Comparison of ENCODE assay signal across 27 cellular contexts in the genomic region with DNA sequence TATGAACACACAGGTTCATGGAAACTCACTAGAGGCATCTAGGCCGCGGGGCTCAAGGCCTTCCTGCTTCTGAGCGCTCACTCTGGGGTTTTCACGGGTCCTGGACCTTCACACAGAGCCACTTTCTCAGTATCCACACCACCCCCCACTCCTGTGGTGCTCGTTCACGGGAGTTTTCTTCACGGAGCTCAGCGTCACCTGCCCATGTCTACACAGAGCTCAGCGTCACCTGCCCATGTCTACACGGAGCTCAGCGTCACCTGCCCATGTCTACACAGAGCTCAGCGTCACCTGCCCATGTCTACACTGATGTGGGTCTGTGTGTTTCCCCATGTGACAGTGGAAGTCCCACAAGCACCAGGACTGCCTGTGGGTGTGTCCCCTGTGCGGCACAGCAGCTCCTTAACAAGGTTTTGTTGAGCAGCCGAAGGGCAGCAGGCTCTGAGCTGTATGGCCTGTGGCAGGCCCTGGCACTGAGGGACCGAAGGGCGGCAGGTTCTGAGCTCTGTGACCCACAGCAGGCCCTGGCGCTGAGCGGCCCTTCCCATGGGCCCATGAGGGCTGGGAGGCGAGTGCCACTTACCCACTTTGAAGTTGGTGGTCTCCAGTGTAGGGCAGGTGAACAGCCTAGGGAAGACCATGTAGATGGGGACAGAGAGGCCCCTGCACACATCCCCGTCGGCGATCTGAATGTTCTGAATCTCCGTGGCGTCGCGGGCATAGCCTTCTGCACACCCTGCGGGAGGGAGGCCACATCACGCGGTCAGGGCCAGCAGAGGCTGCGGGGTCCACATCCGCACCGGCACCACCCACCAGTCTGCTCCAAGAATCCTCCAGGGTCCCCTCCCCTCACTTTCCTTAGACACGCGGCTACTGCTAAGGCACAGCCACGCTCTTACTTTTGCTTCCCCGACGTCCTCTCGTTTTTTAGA. TPM values are rescaled to one million over a fixed set of nuclear protein-coding genes. Genes with fewer than 3 reads are reported as not detected.
DNase-seq lines count a peak whose midpoint lies in the region; ATAC-seq, FAIRE-seq and TF ChIP-seq lines count a peak whose summit lies in the region.
"Had no signal": no experiment of that assay in that cellular context is flagged by ENCODE, and none has a peak within 500 bp of the region (broad histone marks: within the 10 kb centered on the region; RNA-seq: fewer than 3 reads in every experiment).

No MANE protein-coding gene starts in this region.

- ATAC-seq in GM23338: no peak
- ATAC-seq: esophagus mucosa, gastrocnemius medialis had no signal

- no peak overlapping the region for H3K4me3 Mint-ChIP-seq in activated T-helper 1 cell treated with anti-CD3 and anti-CD28 coated beads, Interleukin-12 subunit alpha, Interleukin-12 subunit beta, Interleukin-2, Interleukin-4 antibody, amounts not matched to agents 30 ng/mL and 10 ng/mL and 1 ng/mL, durations not matched to agents 14 hours and 24 hours and 36 hours
- no peak overlapping the region for H3K4me3 Mint-ChIP-seq in GM23338
- H3K4me3 Mint-ChIP-seq: memory B cell, nephron had no signal

- no peaks in the 10 kb centered on the region for H3K27me3 Mint-ChIP-seq in activated T-helper 1 cell treated with anti-CD3 and anti-CD28 coated beads, Interleukin-12 subunit alpha, Interleukin-12 subunit beta, Interleukin-2, Interleukin-4 antibody, amounts not matched to agents 30 ng/mL and 10 ng/mL and 1 ng/mL, durations not matched to agents 14 hours and 24 hours and 36 hours (ENCODE audit: insufficient read depth)
- no peaks in the 10 kb centered on the region for H3K27me3 Mint-ChIP-seq in GM23338 (ENCODE audit: insufficient read depth, low read depth, poor library complexity)
- H3K27me3 Mint-ChIP-seq: memory B cell had no signal

- peaks cover 48% of the 10 kb centered on the region for H3K36me3 Mint-ChIP-seq in activated T-helper 1 cell treated with anti-CD3 and anti-CD28 coated beads, Interleukin-12 subunit alpha, Interleukin-12 subunit beta, Interleukin-2, Interleukin-4 antibody, amounts not matched to agents 30 ng/mL and 10 ng/mL and 1 ng/mL, durations not matched to agents 14 hours and 24 hours and 36 hours (ENCODE audit: low read depth)
- peaks cover 88% of the 10 kb centered on the region for H3K36me3 Mint-ChIP-seq in GM23338 (ENCODE audit: low read depth)

- FAIRE-seq in kidney (lab: Jason Lieb, UNC): no peak
- FAIRE-seq: astrocyte, GM12891 had no signal

- H3K9me2 ChIP-seq in GM23338 (ENCODE audit: insufficient read depth): no peaks in the 10 kb centered on the region
- H3K9me2 ChIP-seq in GM23248 (ENCODE audit: insufficient read depth): no peaks in the 10 kb centered on the region

- in situ Hi-C loops in GM23248 (cut with MboI): no loop called here

- H3K36me3 ChIP-seq in right atrium auricular region: peaks cover 81% of the 10 kb centered on the region
- peaks cover 89% of the 10 kb centered on the region for H3K36me3 ChIP-seq in left ventricle myocardium inferior
- H3K36me3 ChIP-seq in kidney (ENCODE audit: control insufficient read depth in 1 of 2, insufficient read depth in 2 of 2, low read length in 2 of 2): peaks cover 27 to 58% of the 10 kb centered on the region in 2 donors
- H3K36me3 ChIP-seq in GM23338 (ENCODE audit: insufficient read depth): peaks cover 23% of the 10 kb centered on the region
- H3K36me3 ChIP-seq in GM23248 (ENCODE audit: low read depth): peaks cover 36% of the 10 kb centered on the region

- H3K4me1 ChIP-seq in right atrium auricular region (no peaks in the 10 kb centered on the region), left ventricle myocardium inferior (no peaks in the 10 kb centered on the region), kidney (ENCODE audit: control insufficient read depth in 1 of 2, insufficient read depth in 1 of 2, low read depth in 1 of 2, low read length in 2 of 2) (no peaks in the 10 kb centered on the region), GM23338 (ENCODE audit: insufficient read depth) (no peaks in the 10 kb centered on the region), GM23248 (ENCODE audit: insufficient read depth) (no peaks in the 10 kb centered on the region)
- H3K4me1 ChIP-seq: gastrocnemius medialis, tibial nerve had no signal

- no peaks in the 10 kb centered on the region for H3K9me3 Mint-ChIP-seq in activated T-helper 1 cell treated with anti-CD3 and anti-CD28 coated beads, Interleukin-12 subunit alpha, Interleukin-12 subunit beta, Interleukin-2, Interleukin-4 antibody, amounts not matched to agents 30 ng/mL and 10 ng/mL and 1 ng/mL, durations not matched to agents 14 hours and 24 hours and 36 hours
- peaks cover 16% of the 10 kb centered on the region; the same call in 2 of the 3 replicates for H3K9me3 Mint-ChIP-seq in GM23338
- H3K9me3 Mint-ChIP-seq: memory B cell had no signal

- no peaks in the 10 kb centered on the region for H3F3A ChIP-seq in GM23338 (replicated peaks; ENCODE audit: low read depth)
- H3F3A ChIP-seq in GM23248 (ENCODE audit: insufficient read depth): 0 out of 2 replicates have a peak, but pooled peaks cover 13% of the 10 kb centered on the region

- 93 to 97% methylated on average over 35 to 37 of the region's 38 CpGs for WGBS in GM23248 (ENCODE audit: low coverage in 1 of 2, low lambda C conversion rate in 2 of 2, missing lambda C conversion rate in 2 of 2), 2 experiments

- H4K20me1 ChIP-seq in GM23338 (replicated peaks; ENCODE audit: insufficient read depth): no peaks in the 10 kb centered on the region
- no peaks in the 10 kb centered on the region for H4K20me1 ChIP-seq in GM23248 (ENCODE audit: insufficient read depth)

- H3K27ac Mint-ChIP-seq in activated T-helper 1 cell treated with anti-CD3 and anti-CD28 coated beads, Interleukin-12 subunit alpha, Interleukin-12 subunit beta, Interleukin-2, Interleukin-4 antibody, amounts not matched to agents 30 ng/mL and 10 ng/mL and 1 ng/mL, durations not matched to agents 14 hours and 24 hours and 36 hours: peak overlapping the region; percentile 89
- no peak overlapping the region for H3K27ac Mint-ChIP-seq in GM23338
- H3K27ac Mint-ChIP-seq: memory B cell, nephron had no signal

- H3K9me3 ChIP-seq in right atrium auricular region: no peaks in the 10 kb centered on the region
- no peaks in the 10 kb centered on the region for H3K9me3 ChIP-seq in left ventricle myocardium inferior (replicated peaks)
- H3K9me3 ChIP-seq in kidney (ENCODE audit: control insufficient read depth in 1 of 2, low read length in 2 of 2): no peaks in the 10 kb centered on the region
- H3K9me3 ChIP-seq in GM23248 (ENCODE audit: low read depth): no peaks in the 10 kb centered on the region
- H3K9me3 ChIP-seq: gastrocnemius medialis, tibial nerve had no signal

- H3K79me2 ChIP-seq in GM23338 (replicated peaks; ENCODE audit: insufficient read depth): no peaks in the 10 kb centered on the region
- H3K79me2 ChIP-seq in GM23248 (ENCODE audit: insufficient read depth): peaks cover 21% of the 10 kb centered on the region

- H3K4me3 ChIP-seq in right atrium auricular region (no peak overlapping the region), left ventricle myocardium inferior (no peak overlapping the region), kidney (ENCODE audit: low read length in 2 of 2) (no peak overlapping the region), GM23338 (no peak overlapping the region), GM23248 (no peak overlapping the region)
- H3K4me3 ChIP-seq: gastrocnemius medialis, tibial nerve had no signal

- DNase-seq in right atrium auricular region (ENCODE audit: low spot score) (peak; percentile 40), left ventricle myocardium inferior (no peak), kidney (peak; percentile 64), GM23338 (ENCODE audit: low spot score) (no peak), inferior parietal cortex (ENCODE audit: extremely low spot score) (no peak), GM23248 (no peak)
- no peak for DNase-seq in activated T-helper 1 cell treated with anti-CD3 and anti-CD28 coated beads, Interleukin-12 subunit alpha, Interleukin-12 subunit beta, Interleukin-2, Interleukin-4 antibody, amounts not matched to agents 30 ng/mL and 10 ng/mL and 1 ng/mL, durations not matched to agents 14 hours and 24 hours and 36 hours (ENCODE audit: low spot score)
- DNase-seq: activated effector memory CD4-positive, alpha-beta T cell treated with Interleukin-2 at 50 U/mL for 16 hours; cerebellar nuclear complex; DMS79; effector CD4-positive, alpha-beta T cell; gastrocnemius medialis; H7; Karpas-422; NCI-H1930; NCI-H345; posterior cingulate gyrus; SHP77 treated with DMSO at 0.1 percent for 48 hours; stimulated activated CD4-positive, alpha-beta T cell treated with anti-CD3 and anti-CD28 coated beads, Interleukin-2, amount 100 ng/mL, for 24 hours; stimulated activated naive CD4-positive, alpha-beta T cell treated with Interleukin-2 at 50 U/mL for 16 hours had no signal

- H3K4me2 ChIP-seq in GM23338 (no peak overlapping the region), GM23248 (ENCODE audit: unreplicated experiment) (no peak overlapping the region)

- H3K27ac ChIP-seq in right atrium auricular region: no peak overlapping the region
- H3K27ac ChIP-seq in left ventricle myocardium inferior (replicated peaks): no peak overlapping the region
- no peak overlapping the region for H3K27ac ChIP-seq in kidney (ENCODE audit: low read depth in 2 of 2, low read length in 2 of 2)
- no peak overlapping the region for H3K27ac ChIP-seq in GM23338 (ENCODE audit: low read depth)
- no peak overlapping the region for H3K27ac ChIP-seq in GM23248
- H3K27ac ChIP-seq: gastrocnemius medialis, tibial nerve, VCaP had no signal

- H3K9ac ChIP-seq in kidney (ENCODE audit: low read length in 2 of 2) (no peak overlapping the region), GM23248 (no peak overlapping the region)

- no peaks in the 10 kb centered on the region for H3K27me3 ChIP-seq in right atrium auricular region
- no peaks in the 10 kb centered on the region for H3K27me3 ChIP-seq in left ventricle myocardium inferior (ENCODE audit: low read depth)
- no peaks in the 10 kb centered on the region for H3K27me3 ChIP-seq in GM23338 (ENCODE audit: insufficient read depth)
- H3K27me3 ChIP-seq in GM23248 (replicated peaks; ENCODE audit: insufficient read depth): no peaks in the 10 kb centered on the region
- H3K27me3 ChIP-seq: gastrocnemius medialis, tibial nerve had no signal

- H2AFZ ChIP-seq in GM23338: no peak overlapping the region
- H2AFZ ChIP-seq in GM23248: no peak overlapping the region

- peaks cover 30% of the 10 kb centered on the region for H3K4me1 Mint-ChIP-seq in activated T-helper 1 cell treated with anti-CD3 and anti-CD28 coated beads, Interleukin-12 subunit alpha, Interleukin-12 subunit beta, Interleukin-2, Interleukin-4 antibody, amounts not matched to agents 30 ng/mL and 10 ng/mL and 1 ng/mL, durations not matched to agents 14 hours and 24 hours and 36 hours (ENCODE audit: low read depth)
- H3K4me1 Mint-ChIP-seq in GM23338: no peaks in the 10 kb centered on the region
- H3K4me1 Mint-ChIP-seq: nephron had no signal

- no peak for TF ChIP-seq CTCF in right atrium auricular region (IDR thresholded peaks at IDR 0.05)
- TF ChIP-seq CTCF in left ventricle myocardium inferior (IDR thresholded peaks at IDR 0.05; ENCODE audit: borderline replicate concordance): no peak
- no peak for TF ChIP-seq CTCF in kidney (IDR thresholded peaks at IDR 0.05; ENCODE audit: borderline replicate concordance, extremely low read depth, insufficient read depth)
- no peak for TF ChIP-seq CTCF in GM23338 (conservative IDR thresholded peaks at IDR 0.05; ENCODE audit: low read depth in 2 of 2)

- intact Hi-C loops in left ventricle myocardium inferior (cut with micrococcal nuclease) (no loop called here), kidney (cut with DNase I) (no loop called here)
- intact Hi-C loops in activated T-helper 1 cell treated with anti-CD3 and anti-CD28 coated beads, Interleukin-12 subunit alpha, Interleukin-12 subunit beta, Interleukin-2, Interleukin-4 antibody, amounts not matched to agents 30 ng/mL and 10 ng/mL and 1 ng/mL, durations not matched to agents 14 hours and 24 hours and 36 hours (cut with micrococcal nuclease): no loop called here

RNA-seq across cellular contexts. Expression of a gene that starts 39.8 kb away (rescaled TPM):
- total RNA-seq in right atrium auricular region: 10 to 100 TPM; 45.2 to 53.8 TPM
- total RNA-seq in left ventricle myocardium inferior: 54.2 TPM
- total RNA-seq in activated T-helper 1 cell treated with anti-CD3 and anti-CD28 coated beads, Interleukin-12 subunit alpha, Interleukin-12 subunit beta, Interleukin-2, Interleukin-4 antibody, amounts not matched to agents 30 ng/mL and 10 ng/mL and 1 ng/mL, durations not matched to agents 14 hours and 24 hours and 36 hours: 53.8 and 58.9 TPM in 2 replicates
- total RNA-seq in kidney: 51.8 TPM
- 30.0 TPM for polyA plus RNA-seq in kidney (ENCODE audit: insufficient read depth, low read depth, low replicate concordance)
- total RNA-seq in GM23338 (2014; rRNA removed; shearing (Covaris generic)): 79.1 and 91.2 TPM in 2 replicates
- polyA plus RNA-seq in GM23338 (2016; fragmentation: Nextera tagmentation; extraction: Ambion mirVana): 39.3 and 45.1 TPM in 2 replicates
- total RNA-seq in GM23248 (2014; rRNA removed; shearing (Covaris generic)): 44.1 and 55.0 TPM in 2 replicates
- 37.3 and 42.3 TPM in 2 replicates for polyA plus RNA-seq in GM23248 (2016; fragmentation: Nextera tagmentation; extraction: Ambion mirVana)

Comparison
In these comparisons a context has a peak if more than half of its experiments do, and no peak if none do; other contexts are left out.
1. DNase-seq: peak in right atrium auricular region (single experiment) and kidney (single experiment); none in left ventricle myocardium inferior (single experiment), activated T-helper 1 cell treated with anti-CD3 and anti-CD28 coated beads, Interleukin-12 subunit alpha, Interleukin-12 subunit beta, Interleukin-2, Interleukin-4 antibody, amounts not matched to agents 30 ng/mL and 10 ng/mL and 1 ng/mL, durations not matched to agents 14 hours and 24 hours and 36 hours (single experiment), GM23338 (single experiment), inferior parietal cortex (single experiment) and GM23248 (single experiment).